Comparison of ENCODE assay signal across 1 cellular context in the genomic region with DNA sequence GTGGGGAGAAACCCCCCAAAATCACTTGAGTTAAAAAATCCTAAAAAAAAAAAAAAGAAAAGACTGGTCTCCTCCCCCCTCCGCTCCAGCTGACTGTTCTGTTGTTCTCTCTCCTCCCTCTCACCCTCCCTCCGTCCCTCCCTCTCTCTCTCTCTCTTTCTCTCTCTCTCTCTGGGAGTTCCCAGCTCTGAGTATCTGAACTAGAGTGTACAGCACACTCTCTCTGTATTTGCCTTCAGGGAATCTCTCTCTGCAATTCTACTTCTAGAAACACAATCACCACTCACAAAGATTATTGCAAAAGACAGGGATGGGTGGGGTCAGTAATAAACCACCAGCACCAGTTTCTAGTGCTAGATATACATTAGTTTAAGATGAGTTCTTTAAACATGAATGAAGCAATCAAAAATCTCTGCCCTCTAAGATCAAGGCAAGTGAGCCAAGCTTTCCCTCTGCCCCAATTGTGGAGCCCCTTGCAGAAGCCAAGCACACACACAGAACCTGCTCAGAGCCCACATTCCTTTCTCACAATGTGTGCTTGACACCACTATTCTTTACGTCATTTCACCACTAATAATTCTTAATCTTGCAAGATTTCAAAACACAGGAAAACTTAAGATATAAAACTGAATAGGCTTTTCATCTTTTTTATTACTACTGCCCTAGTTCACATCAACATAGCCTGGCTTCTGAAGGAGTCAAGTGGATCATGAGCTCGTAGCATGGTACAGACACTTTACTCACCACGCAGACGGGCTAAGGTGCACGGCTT.
TF ChIP-seq lines count a peak whose summit lies in the region.

No MANE protein-coding gene starts in this region.

TF ChIP-seq in K562, 482 proteins besides CTCF, POLR2A, EP300 and RAD21 (continued from another document):
- TF ChIP-seq, protein P1, sequence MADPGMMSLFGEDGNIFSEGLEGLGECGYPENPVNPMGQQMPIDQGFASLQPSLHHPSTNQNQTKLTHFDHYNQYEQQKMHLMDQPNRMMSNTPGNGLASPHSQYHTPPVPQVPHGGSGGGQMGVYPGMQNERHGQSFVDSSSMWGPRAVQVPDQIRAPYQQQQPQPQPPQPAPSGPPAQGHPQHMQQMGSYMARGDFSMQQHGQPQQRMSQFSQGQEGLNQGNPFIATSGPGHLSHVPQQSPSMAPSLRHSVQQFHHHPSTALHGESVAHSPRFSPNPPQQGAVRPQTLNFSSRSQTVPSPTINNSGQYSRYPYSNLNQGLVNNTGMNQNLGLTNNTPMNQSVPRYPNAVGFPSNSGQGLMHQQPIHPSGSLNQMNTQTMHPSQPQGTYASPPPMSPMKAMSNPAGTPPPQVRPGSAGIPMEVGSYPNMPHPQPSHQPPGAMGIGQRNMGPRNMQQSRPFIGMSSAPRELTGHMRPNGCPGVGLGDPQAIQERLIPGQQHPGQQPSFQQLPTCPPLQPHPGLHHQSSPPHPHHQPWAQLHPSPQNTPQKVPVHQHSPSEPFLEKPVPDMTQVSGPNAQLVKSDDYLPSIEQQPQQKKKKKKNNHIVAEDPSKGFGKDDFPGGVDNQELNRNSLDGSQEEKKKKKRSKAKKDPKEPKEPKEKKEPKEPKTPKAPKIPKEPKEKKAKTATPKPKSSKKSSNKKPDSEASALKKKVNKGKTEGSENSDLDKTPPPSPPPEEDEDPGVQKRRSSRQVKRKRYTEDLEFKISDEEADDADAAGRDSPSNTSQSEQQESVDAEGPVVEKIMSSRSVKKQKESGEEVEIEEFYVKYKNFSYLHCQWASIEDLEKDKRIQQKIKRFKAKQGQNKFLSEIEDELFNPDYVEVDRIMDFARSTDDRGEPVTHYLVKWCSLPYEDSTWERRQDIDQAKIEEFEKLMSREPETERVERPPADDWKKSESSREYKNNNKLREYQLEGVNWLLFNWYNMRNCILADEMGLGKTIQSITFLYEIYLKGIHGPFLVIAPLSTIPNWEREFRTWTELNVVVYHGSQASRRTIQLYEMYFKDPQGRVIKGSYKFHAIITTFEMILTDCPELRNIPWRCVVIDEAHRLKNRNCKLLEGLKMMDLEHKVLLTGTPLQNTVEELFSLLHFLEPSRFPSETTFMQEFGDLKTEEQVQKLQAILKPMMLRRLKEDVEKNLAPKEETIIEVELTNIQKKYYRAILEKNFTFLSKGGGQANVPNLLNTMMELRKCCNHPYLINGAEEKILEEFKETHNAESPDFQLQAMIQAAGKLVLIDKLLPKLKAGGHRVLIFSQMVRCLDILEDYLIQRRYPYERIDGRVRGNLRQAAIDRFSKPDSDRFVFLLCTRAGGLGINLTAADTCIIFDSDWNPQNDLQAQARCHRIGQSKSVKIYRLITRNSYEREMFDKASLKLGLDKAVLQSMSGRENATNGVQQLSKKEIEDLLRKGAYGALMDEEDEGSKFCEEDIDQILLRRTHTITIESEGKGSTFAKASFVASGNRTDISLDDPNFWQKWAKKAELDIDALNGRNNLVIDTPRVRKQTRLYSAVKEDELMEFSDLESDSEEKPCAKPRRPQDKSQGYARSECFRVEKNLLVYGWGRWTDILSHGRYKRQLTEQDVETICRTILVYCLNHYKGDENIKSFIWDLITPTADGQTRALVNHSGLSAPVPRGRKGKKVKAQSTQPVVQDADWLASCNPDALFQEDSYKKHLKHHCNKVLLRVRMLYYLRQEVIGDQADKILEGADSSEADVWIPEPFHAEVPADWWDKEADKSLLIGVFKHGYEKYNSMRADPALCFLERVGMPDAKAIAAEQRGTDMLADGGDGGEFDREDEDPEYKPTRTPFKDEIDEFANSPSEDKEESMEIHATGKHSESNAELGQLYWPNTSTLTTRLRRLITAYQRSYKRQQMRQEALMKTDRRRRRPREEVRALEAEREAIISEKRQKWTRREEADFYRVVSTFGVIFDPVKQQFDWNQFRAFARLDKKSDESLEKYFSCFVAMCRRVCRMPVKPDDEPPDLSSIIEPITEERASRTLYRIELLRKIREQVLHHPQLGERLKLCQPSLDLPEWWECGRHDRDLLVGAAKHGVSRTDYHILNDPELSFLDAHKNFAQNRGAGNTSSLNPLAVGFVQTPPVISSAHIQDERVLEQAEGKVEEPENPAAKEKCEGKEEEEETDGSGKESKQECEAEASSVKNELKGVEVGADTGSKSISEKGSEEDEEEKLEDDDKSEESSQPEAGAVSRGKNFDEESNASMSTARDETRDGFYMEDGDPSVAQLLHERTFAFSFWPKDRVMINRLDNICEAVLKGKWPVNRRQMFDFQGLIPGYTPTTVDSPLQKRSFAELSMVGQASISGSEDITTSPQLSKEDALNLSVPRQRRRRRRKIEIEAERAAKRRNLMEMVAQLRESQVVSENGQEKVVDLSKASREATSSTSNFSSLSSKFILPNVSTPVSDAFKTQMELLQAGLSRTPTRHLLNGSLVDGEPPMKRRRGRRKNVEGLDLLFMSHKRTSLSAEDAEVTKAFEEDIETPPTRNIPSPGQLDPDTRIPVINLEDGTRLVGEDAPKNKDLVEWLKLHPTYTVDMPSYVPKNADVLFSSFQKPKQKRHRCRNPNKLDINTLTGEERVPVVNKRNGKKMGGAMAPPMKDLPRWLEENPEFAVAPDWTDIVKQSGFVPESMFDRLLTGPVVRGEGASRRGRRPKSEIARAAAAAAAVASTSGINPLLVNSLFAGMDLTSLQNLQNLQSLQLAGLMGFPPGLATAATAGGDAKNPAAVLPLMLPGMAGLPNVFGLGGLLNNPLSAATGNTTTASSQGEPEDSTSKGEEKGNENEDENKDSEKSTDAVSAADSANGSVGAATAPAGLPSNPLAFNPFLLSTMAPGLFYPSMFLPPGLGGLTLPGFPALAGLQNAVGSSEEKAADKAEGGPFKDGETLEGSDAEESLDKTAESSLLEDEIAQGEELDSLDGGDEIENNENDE (IDR thresholded peaks at IDR 0.05; ENCODE audit: low read depth, low read length) = no peak
- 0 out of 2 replicates have a peak, but pooled peaks have one; percentile 26 for TF ChIP-seq CEBPB (tag; IDR thresholded peaks at IDR 0.05)
- no peak for TF ChIP-seq ATF7 (IDR thresholded peaks at IDR 0.05)
- TF ChIP-seq, protein P2, sequence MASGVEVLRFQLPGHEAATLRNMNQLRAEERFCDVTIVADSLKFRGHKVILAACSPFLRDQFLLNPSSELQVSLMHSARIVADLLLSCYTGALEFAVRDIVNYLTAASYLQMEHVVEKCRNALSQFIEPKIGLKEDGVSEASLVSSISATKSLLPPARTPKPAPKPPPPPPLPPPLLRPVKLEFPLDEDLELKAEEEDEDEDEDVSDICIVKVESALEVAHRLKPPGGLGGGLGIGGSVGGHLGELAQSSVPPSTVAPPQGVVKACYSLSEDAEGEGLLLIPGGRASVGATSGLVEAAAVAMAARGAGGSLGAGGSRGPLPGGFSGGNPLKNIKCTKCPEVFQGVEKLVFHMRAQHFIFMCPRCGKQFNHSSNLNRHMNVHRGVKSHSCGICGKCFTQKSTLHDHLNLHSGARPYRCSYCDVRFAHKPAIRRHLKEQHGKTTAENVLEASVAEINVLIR (CRISPR knock-in tag; IDR thresholded peaks at IDR 0.05) = no peak
- TF ChIP-seq, protein P3, sequence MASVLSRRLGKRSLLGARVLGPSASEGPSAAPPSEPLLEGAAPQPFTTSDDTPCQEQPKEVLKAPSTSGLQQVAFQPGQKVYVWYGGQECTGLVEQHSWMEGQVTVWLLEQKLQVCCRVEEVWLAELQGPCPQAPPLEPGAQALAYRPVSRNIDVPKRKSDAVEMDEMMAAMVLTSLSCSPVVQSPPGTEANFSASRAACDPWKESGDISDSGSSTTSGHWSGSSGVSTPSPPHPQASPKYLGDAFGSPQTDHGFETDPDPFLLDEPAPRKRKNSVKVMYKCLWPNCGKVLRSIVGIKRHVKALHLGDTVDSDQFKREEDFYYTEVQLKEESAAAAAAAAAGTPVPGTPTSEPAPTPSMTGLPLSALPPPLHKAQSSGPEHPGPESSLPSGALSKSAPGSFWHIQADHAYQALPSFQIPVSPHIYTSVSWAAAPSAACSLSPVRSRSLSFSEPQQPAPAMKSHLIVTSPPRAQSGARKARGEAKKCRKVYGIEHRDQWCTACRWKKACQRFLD (CRISPR knock-in tag; IDR thresholded peaks at IDR 0.05) = no peak
- no peak for TF ChIP-seq PHF21A (IDR thresholded peaks at IDR 0.05; ENCODE audit: borderline replicate concordance, low read depth)
- no peak for TF ChIP-seq TAL1 (IDR thresholded peaks at IDR 0.05)
- no peak for TF ChIP-seq KAT7 (CRISPR knock-in tag; IDR thresholded peaks at IDR 0.05; ENCODE audit: borderline replicate concordance)
- no peak for TF ChIP-seq CEBPG (CRISPR knock-in tag; IDR thresholded peaks at IDR 0.05)
- no peak for TF ChIP-seq CEBPG (tag; conservative IDR thresholded peaks at IDR 0.05 in 1 of 2, IDR thresholded peaks at IDR 0.05 in 1 of 2)
